ENCODE assay signal across 8 cellular contexts in genomic region chr2:75710577-75711253, GRCh38. TPM values are rescaled to one million over a fixed set of nuclear protein-coding genes. Genes with fewer than 3 reads are reported as not detected.
DNase-seq lines count a peak whose midpoint lies in the region; ATAC-seq and TF ChIP-seq lines count a peak whose summit lies in the region.

Gene GCFC2, minus strand, starts transcription at chr2:75710915. Its CDS starts 60 bp downstream, at chr2:75710855.

- 1 to 3% (median 2%) methylated on average over 12 to 66 of the region's 66 CpGs for WGBS in stomach, 5 donors

- no peak for TF ChIP-seq EP300 in stomach (IDR thresholded peaks at IDR 0.05)

- peak within 1 kb of the TSS; percentile 84 for H3K4me3 Mint-ChIP-seq in nephron progenitor cell

- H3K27me3 ChIP-seq in RWPE2 (ENCODE audit: insufficient read depth, poor library complexity, severe bottlenecking) (no peaks in the 10 kb centered on the region), stomach (no peaks in the 10 kb centered on the region)

- intact Hi-C loops in stomach (cut with DNase I; ENCODE audit: low total_unique reads), result no loop called here

- TF ChIP-seq CTCF in LNCAP (IDR thresholded peaks at IDR 0.05), result peak; percentile 39; the same call in 1 of the 2 replicates
- TF ChIP-seq CTCF in RWPE2 (IDR thresholded peaks at IDR 0.05; ENCODE audit: poor library complexity, severe bottlenecking), result peak; percentile 44
- peak; percentile 42 for TF ChIP-seq CTCF in fibroblast of the aortic adventitia (IDR thresholded peaks at IDR 0.05; ENCODE audit: insufficient read depth, low read length)
- peak; percentile 32 for TF ChIP-seq CTCF in nephron progenitor cell (IDR thresholded peaks at IDR 0.05)
- peak in 4 of 7 experiments; percentile 4 to 42 (median 20) for TF ChIP-seq CTCF in stomach (IDR thresholded peaks at IDR 0.05)

- H3K4me1 ChIP-seq in RWPE2 (ENCODE audit: insufficient read depth, poor library complexity, severe bottlenecking), result peaks cover 12% of the 10 kb centered on the region
- peaks cover 10 to 35% (median 22%) of the 10 kb centered on the region in 4 donors for H3K4me1 ChIP-seq in stomach

- H3K9me3 ChIP-seq in RWPE2 (ENCODE audit: severe bottlenecking) (no peaks in the 10 kb centered on the region), stomach (no peaks in the 10 kb centered on the region)

- peaks cover 54% of the 10 kb centered on the region for H3K4me1 Mint-ChIP-seq in nephron progenitor cell

- peak in 1 of 4 donors; percentile 26 for TF ChIP-seq POLR2A in stomach (IDR thresholded peaks at IDR 0.05)

- H3K36me3 ChIP-seq in RWPE2 (ENCODE audit: low read depth) (peaks cover 10% of the 10 kb centered on the region), stomach (peaks cover 0 to 6% (median 4%) of the 10 kb centered on the region in 4 donors)

- peak; percentile 87 for ATAC-seq in RWPE2 (ENCODE audit: low read depth)

- peak; percentile 95 for DNase-seq in ELF-1 (ENCODE audit: low read depth, low spot score)
- DNase-seq in GOT3 (lab: John Stamatoyannopoulos, UW), result peak; percentile 53
- DNase-seq in RWPE2 (ENCODE audit: low spot score), result peak; percentile 86
- peak; percentile 78 for DNase-seq in activated T-helper 9 cell treated with anti-CD3 and anti-CD28 coated beads, Interleukin-2, amount 50 U/mL, for 16 hours (ENCODE audit: low read depth)
- DNase-seq in fibroblast of the aortic adventitia (ENCODE audit: low read depth), result peak; percentile 87
- DNase-seq in nephron progenitor cell, result peak; percentile 84
- peak; percentile 92 for DNase-seq in stomach

- peaks cover 30% of the 10 kb centered on the region for H3K36me3 Mint-ChIP-seq in nephron progenitor cell (ENCODE audit: low read depth)

- no peaks in the 10 kb centered on the region for H3K27me3 Mint-ChIP-seq in nephron progenitor cell (ENCODE audit: low read depth, poor library complexity)

- H3K9me3 Mint-ChIP-seq in nephron progenitor cell, result peaks cover 22% of the 10 kb centered on the region

- H3K4me3 ChIP-seq in RWPE2 (ENCODE audit: severe bottlenecking), result peak within 1 kb of the TSS; percentile 72
- H3K4me3 ChIP-seq in fibroblast of the aortic adventitia (ENCODE audit: low read depth, low read length), result peak within 1 kb of the TSS; percentile 79
- H3K4me3 ChIP-seq in stomach, result peak within 1 kb of the TSS; percentile 71 to 88 (median 73)

- H3K27ac ChIP-seq in RWPE2 (ENCODE audit: poor library complexity, severe bottlenecking) (peak within 1 kb of the TSS; percentile 67), stomach (peak within 1 kb of the TSS; percentile 88 to 95 (median 94))

- peak within 1 kb of the TSS; percentile 97 for H3K27ac Mint-ChIP-seq in nephron progenitor cell

RNA-seq across cellular contexts. Expression of gene GCFC2, which starts in this region (rescaled TPM):
- total RNA-seq in fibroblast of the aortic adventitia (ENCODE audit: low replicate concordance) (29.5 and 64.2 TPM in 2 replicates), stomach (100 to 1,000 TPM in 1 of 5 donors, 10 to 100 TPM in 3, 1 to 10 TPM in 1; 9.3 to 112 (median 24.6) TPM)
- polyA plus RNA-seq in stomach, result 10 to 100 TPM; 10.9 to 20.9 (median 15.4) TPM

Comparison
In these comparisons a context has a peak if more than half of its experiments do, and no peak if none do; other contexts are left out.
1. Peak in every context shown above with its lines: DNase-seq, ATAC-seq, H3K4me3 ChIP-seq and H3K27ac ChIP-seq.